ENCODE assay signal across 8 cellular contexts in genomic region chr7:87216701-87217508, GRCh38. TPM values are rescaled to one million over a fixed set of nuclear protein-coding genes. Genes with fewer than 3 reads are reported as not detected.
DNase-seq lines count a peak whose midpoint lies in the region; ATAC-seq and TF ChIP-seq lines count a peak whose summit lies in the region.

No MANE protein-coding gene starts in this region.

- peaks cover 28% of the 10 kb centered on the region for H3K36me3 Mint-ChIP-seq in activated T-helper 1 cell treated with anti-CD3 and anti-CD28 coated beads, Interleukin-12 subunit alpha, Interleukin-12 subunit beta, Interleukin-2, Interleukin-4 antibody, amounts not matched to agents 30 ng/mL and 10 ng/mL and 1 ng/mL, durations not matched to agents 14 hours and 24 hours and 36 hours (ENCODE audit: low read depth)
- peaks cover 27% of the 10 kb centered on the region for H3K36me3 Mint-ChIP-seq in Caco-2 (ENCODE audit: insufficient read depth, unreplicated experiment)

- CTCF ChIA-PET in Caco-2 (lab: Charles Lee): no interaction called here

- DNase-seq in DMS79 treated with DMSO at 0.1 percent for 48 hours (lab: John Stamatoyannopoulos, UW): peak; percentile 9
- peak; percentile 56 for DNase-seq in activated T-helper 1 cell treated with anti-CD3 and anti-CD28 coated beads, Interleukin-12 subunit alpha, Interleukin-12 subunit beta, Interleukin-2, Interleukin-4 antibody, amounts not matched to agents 30 ng/mL and 10 ng/mL and 1 ng/mL, durations not matched to agents 14 hours and 24 hours and 36 hours (ENCODE audit: low spot score)
- DNase-seq in renal cortical epithelial cell (ENCODE audit: low read depth): peak; percentile 99
- DNase-seq in KG1 (lab: John Stamatoyannopoulos, UW): no peak
- no peak for DNase-seq in DMS153 (lab: John Stamatoyannopoulos, UW)
- no peak for DNase-seq in Caco-2

- no peaks in the 10 kb centered on the region for H3K9me3 Mint-ChIP-seq in activated T-helper 1 cell treated with anti-CD3 and anti-CD28 coated beads, Interleukin-12 subunit alpha, Interleukin-12 subunit beta, Interleukin-2, Interleukin-4 antibody, amounts not matched to agents 30 ng/mL and 10 ng/mL and 1 ng/mL, durations not matched to agents 14 hours and 24 hours and 36 hours
- no peaks in the 10 kb centered on the region for H3K9me3 Mint-ChIP-seq in Caco-2 (ENCODE audit: unreplicated experiment)

- peak overlapping the region; percentile 100 for H3K4me3 Mint-ChIP-seq in activated T-helper 1 cell treated with anti-CD3 and anti-CD28 coated beads, Interleukin-12 subunit alpha, Interleukin-12 subunit beta, Interleukin-2, Interleukin-4 antibody, amounts not matched to agents 30 ng/mL and 10 ng/mL and 1 ng/mL, durations not matched to agents 14 hours and 24 hours and 36 hours
- H3K4me3 Mint-ChIP-seq in Caco-2 (ENCODE audit: unreplicated experiment): no peak overlapping the region

- ATAC-seq in GM19372 (IDR thresholded peaks at IDR 0.05; ENCODE audit: low read depth, unreplicated experiment) (peak; percentile 48), HG03354 (IDR thresholded peaks at IDR 0.05; ENCODE audit: poor library complexity, severe bottlenecking, unreplicated experiment) (peak; percentile 60)

- peaks cover 5% of the 10 kb centered on the region for H3K4me1 ChIP-seq in Caco-2

- H3K27ac Mint-ChIP-seq in activated T-helper 1 cell treated with anti-CD3 and anti-CD28 coated beads, Interleukin-12 subunit alpha, Interleukin-12 subunit beta, Interleukin-2, Interleukin-4 antibody, amounts not matched to agents 30 ng/mL and 10 ng/mL and 1 ng/mL, durations not matched to agents 14 hours and 24 hours and 36 hours: peak overlapping the region; percentile 96
- H3K27ac Mint-ChIP-seq in Caco-2 (ENCODE audit: unreplicated experiment): no peak overlapping the region

- H3K27me3 Mint-ChIP-seq in activated T-helper 1 cell treated with anti-CD3 and anti-CD28 coated beads, Interleukin-12 subunit alpha, Interleukin-12 subunit beta, Interleukin-2, Interleukin-4 antibody, amounts not matched to agents 30 ng/mL and 10 ng/mL and 1 ng/mL, durations not matched to agents 14 hours and 24 hours and 36 hours (ENCODE audit: insufficient read depth): peaks cover 11% of the 10 kb centered on the region
- H3K27me3 Mint-ChIP-seq in Caco-2 (ENCODE audit: insufficient read depth, unreplicated experiment): no peaks in the 10 kb centered on the region

- intact Hi-C loops in activated T-helper 1 cell treated with anti-CD3 and anti-CD28 coated beads, Interleukin-12 subunit alpha, Interleukin-12 subunit beta, Interleukin-2, Interleukin-4 antibody, amounts not matched to agents 30 ng/mL and 10 ng/mL and 1 ng/mL, durations not matched to agents 14 hours and 24 hours and 36 hours (cut with micrococcal nuclease): loop anchor here (1.0 to 10.0 kb wide), 6 partner anchors 20 to 998 kb away; partner anchors contain the start of genes CROT, DMTF1 and RUNDC3B
- intact Hi-C loops in Caco-2 (cut with micrococcal nuclease; ENCODE audit: unreplicated experiment): loop anchor here (10.0 kb wide), 1 partner anchor 372 kb away; no protein-coding TSS in a partner anchor

- no peak for TF ChIP-seq CTCF in Caco-2 (IDR thresholded peaks at IDR 0.05; ENCODE audit: insufficient read depth in 1 of 2, low read depth in 1 of 2, low read length in 1 of 2, severe bottlenecking in 1 of 2, unreplicated experiment in 1 of 2)

- no TSS peak for BruUV-seq in Caco-2 (replicated peaks; lab: Mats Ljungman, UMichigan)

- H3K27me3 ChIP-seq in Caco-2 (replicated peaks; ENCODE audit: control insufficient read depth, insufficient read depth, low read length): no peaks in the 10 kb centered on the region

- H3K9me3 ChIP-seq in Caco-2: no peaks in the 10 kb centered on the region

- no peaks in the 10 kb centered on the region for H3K36me3 ChIP-seq in Caco-2 (ENCODE audit: control insufficient read depth, insufficient read depth, low read length)

- POLR2A ChIA-PET in Caco-2 (lab: Charles Lee): interaction anchor here (0.5 to 0.6 kb wide), 2 partner anchors 15 to 65 kb away, joined by 3 to 4 read pairs; partner anchors contain the start of gene DMTF1

- no peak overlapping the region for H3K4me3 ChIP-seq in Caco-2 (ENCODE audit: low read depth, low read length)

- H3K4me1 Mint-ChIP-seq in activated T-helper 1 cell treated with anti-CD3 and anti-CD28 coated beads, Interleukin-12 subunit alpha, Interleukin-12 subunit beta, Interleukin-2, Interleukin-4 antibody, amounts not matched to agents 30 ng/mL and 10 ng/mL and 1 ng/mL, durations not matched to agents 14 hours and 24 hours and 36 hours (ENCODE audit: low read depth): peaks cover 72% of the 10 kb centered on the region
- H3K4me1 Mint-ChIP-seq in Caco-2 (ENCODE audit: low read depth, unreplicated experiment): peaks cover 8% of the 10 kb centered on the region

RNA-seq across cellular contexts. Expression of gene TMEM243, which starts 2.6 kb away (rescaled TPM):
- total RNA-seq in activated T-helper 1 cell treated with anti-CD3 and anti-CD28 coated beads, Interleukin-12 subunit alpha, Interleukin-12 subunit beta, Interleukin-2, Interleukin-4 antibody, amounts not matched to agents 30 ng/mL and 10 ng/mL and 1 ng/mL, durations not matched to agents 14 hours and 24 hours and 36 hours: 49.2 and 50.5 TPM in 2 replicates
- 54.5 and 60.6 TPM in 2 replicates for total RNA-seq in renal cortical epithelial cell
- 24.2 and 28.6 TPM in 2 replicates for total RNA-seq in Caco-2 (2022)

Comparison
In these comparisons a context has a peak if more than half of its experiments do, and no peak if none do; other contexts are left out.
1. DNase-seq: peak in DMS79 treated with DMSO at 0.1 percent for 48 hours (single experiment), activated T-helper 1 cell treated with anti-CD3 and anti-CD28 coated beads, Interleukin-12 subunit alpha, Interleukin-12 subunit beta, Interleukin-2, Interleukin-4 antibody, amounts not matched to agents 30 ng/mL and 10 ng/mL and 1 ng/mL, durations not matched to agents 14 hours and 24 hours and 36 hours (single experiment) and renal cortical epithelial cell (single experiment); none in KG1 (single experiment), DMS153 (single experiment) and Caco-2 (0 of 2).